Comparison of ENCODE assay signal across 25 cellular contexts in the genomic region with DNA sequence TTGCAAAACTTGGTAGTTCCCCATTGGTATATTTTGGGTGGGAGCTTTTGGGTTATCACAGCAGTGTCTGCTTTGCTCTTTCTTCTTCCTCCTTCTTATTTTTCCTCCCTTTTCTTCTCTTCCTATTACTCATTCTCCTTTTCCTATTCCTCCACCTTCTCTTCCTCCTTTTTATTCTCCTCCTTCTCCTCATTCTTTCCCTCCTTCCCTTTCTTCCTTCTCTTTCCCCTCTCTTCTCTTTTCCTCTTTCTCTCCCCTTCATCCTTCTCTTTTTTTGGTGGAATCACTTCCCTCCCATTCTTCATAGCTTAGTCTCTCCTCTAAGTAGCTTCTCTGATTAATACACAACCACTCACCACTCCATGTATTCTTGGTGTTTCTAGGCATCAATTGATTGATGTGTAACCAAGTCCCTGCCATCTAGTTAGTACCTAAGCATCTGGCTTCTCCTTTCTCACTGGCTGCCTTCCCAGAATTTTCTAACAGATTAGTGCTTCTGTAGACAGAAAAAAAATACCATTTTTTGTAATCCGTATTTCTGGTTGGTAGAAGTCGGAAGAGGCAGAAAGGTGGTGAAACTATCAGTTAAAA. TPM values are rescaled to one million over a fixed set of nuclear protein-coding genes. Genes with fewer than 3 reads are reported as not detected.
"Had no signal": no experiment of that assay in that cellular context is flagged by ENCODE, and none has a peak within 500 bp of the region (broad histone marks: within the 10 kb centered on the region; RNA-seq: fewer than 3 reads in every experiment).

No MANE protein-coding gene starts in this region.

- H3K36me3 ChIP-seq: breast epithelium, gastrocnemius medialis, suprapubic skin, tibial nerve had no signal

- H3K27ac ChIP-seq: dorsolateral prefrontal cortex, gastrocnemius medialis, suprapubic skin, tibial nerve had no signal

- H3K4me1 ChIP-seq: breast epithelium, tibial nerve had no signal

- H3K9me3 ChIP-seq: breast epithelium, gastrocnemius medialis, suprapubic skin, tibial nerve had no signal

- DNase-seq: activated CD4-positive, alpha-beta T cell treated with anti-CD3 and anti-CD28 coated beads for 1 hour; activated CD4-positive, alpha-beta T cell treated with anti-CD3 and anti-CD28 coated beads, Interleukin-2, amount 50 U/mL, for 1 hour; activated CD8-positive, alpha-beta T cell treated with anti-CD3 and anti-CD28 coated beads, Interleukin-2, amount 10 ng/mL, durations not matched to agents 7 days and 5 days; activated gamma-delta T cell; activated naive CD4-positive, alpha-beta T cell treated with anti-CD3 and anti-CD28 coated beads, Interleukin-2, amount 50 U/mL, for 16 hours; activated naive CD8-positive, alpha-beta T cell treated with anti-CD3 and anti-CD28 coated beads, Interleukin-2, amount 50 U/mL, for 24 hours; aorta; dorsolateral prefrontal cortex; effector memory CD8-positive, alpha-beta T cell; gastrocnemius medialis; hypothalamus; islet precursor cell; left cardiac atrium; midbrain; natural killer cell; T-helper 9 cell had no signal

- H3K27me3 ChIP-seq: breast epithelium, dorsolateral prefrontal cortex, gastrocnemius medialis, suprapubic skin, tibial nerve had no signal

- H3K4me3 ChIP-seq: breast epithelium, dorsolateral prefrontal cortex, gastrocnemius medialis, suprapubic skin, tibial nerve had no signal

- ATAC-seq: activated CD8-positive, alpha-beta T cell treated with anti-CD3 and anti-CD28 coated beads, Interleukin-2, amount 10 ng/mL, durations not matched to agents 7 days and 5 days; activated naive CD8-positive, alpha-beta T cell treated with anti-CD3 and anti-CD28 coated beads, Interleukin-2, amount 50 U/mL, for 24 hours; effector memory CD8-positive, alpha-beta T cell; esophagus mucosa; gastrocnemius medialis; left cardiac atrium; natural killer cell had no signal

RNA-seq across cellular contexts. Expression of a gene that starts 10.2 kb away (rescaled TPM):
- total RNA-seq: activated CD8-positive, alpha-beta T cell treated with anti-CD3 and anti-CD28 coated beads, Interleukin-2, amount 10 ng/mL, durations not matched to agents 7 days and 5 days; activated T-helper 1 cell treated with anti-CD3 and anti-CD28 coated beads, Interleukin-12 subunit alpha, Interleukin-12 subunit beta, Interleukin-2, Interleukin-4 antibody, amounts not matched to agents 30 ng/mL and 10 ng/mL and 1 ng/mL, durations not matched to agents 14 hours and 24 hours and 36 hours; aorta; endothelial cell of umbilical vein; natural killer cell; osteocyte; progenitor cell of endocrine pancreas had no signal
- polyA plus RNA-seq: endothelial cell of umbilical vein, urinary bladder had no signal
